Comparison of ENCODE assay signal across 8 cellular contexts in the genomic region with DNA sequence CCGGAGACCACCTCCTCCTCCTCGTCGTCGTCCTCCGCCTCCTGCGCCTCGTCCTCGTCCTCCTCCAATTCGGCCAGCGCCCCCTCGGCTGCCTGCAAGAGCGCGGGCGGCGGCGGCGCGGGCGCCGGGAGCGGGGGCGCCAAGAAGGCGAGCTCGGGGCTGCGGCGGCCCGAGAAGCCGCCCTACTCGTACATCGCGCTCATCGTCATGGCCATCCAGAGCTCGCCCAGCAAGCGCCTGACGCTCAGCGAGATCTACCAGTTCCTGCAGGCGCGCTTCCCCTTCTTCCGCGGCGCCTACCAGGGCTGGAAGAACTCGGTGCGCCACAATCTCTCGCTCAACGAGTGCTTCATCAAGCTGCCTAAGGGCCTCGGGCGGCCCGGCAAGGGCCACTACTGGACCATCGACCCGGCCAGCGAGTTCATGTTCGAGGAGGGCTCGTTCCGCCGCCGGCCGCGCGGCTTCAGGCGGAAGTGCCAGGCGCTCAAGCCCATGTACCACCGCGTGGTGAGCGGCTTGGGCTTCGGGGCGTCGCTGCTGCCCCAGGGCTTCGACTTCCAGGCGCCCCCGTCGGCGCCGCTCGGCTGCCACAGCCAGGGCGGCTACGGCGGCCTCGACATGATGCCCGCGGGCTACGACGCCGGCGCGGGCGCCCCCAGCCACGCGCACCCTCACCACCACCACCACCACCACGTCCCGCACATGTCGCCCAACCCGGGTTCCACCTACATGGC. TPM values are rescaled to one million over a fixed set of nuclear protein-coding genes. Genes with fewer than 3 reads are reported as not detected.
DNase-seq lines count a peak whose midpoint lies in the region; ATAC-seq and TF ChIP-seq lines count a peak whose summit lies in the region.

No MANE protein-coding gene starts in this region.

- H3K9me3 Mint-ChIP-seq in natural killer cell = no peaks in the 10 kb centered on the region

- H3K36me3 ChIP-seq in effector memory CD4-positive, alpha-beta T cell (ENCODE audit: control insufficient read depth, insufficient read depth, low read length) = no peaks in the 10 kb centered on the region

- H3K4me3 ChIP-seq in effector memory CD4-positive, alpha-beta T cell (ENCODE audit: insufficient read depth, low read depth, low read length, poor library complexity, severe bottlenecking) = peak overlapping the region; percentile 25

- no peak overlapping the region for H3K27ac Mint-ChIP-seq in natural killer cell

- no peak overlapping the region for H3K27ac ChIP-seq in effector memory CD4-positive, alpha-beta T cell (ENCODE audit: insufficient read depth, low read length, poor library complexity, severe bottlenecking)

- H3K4me3 Mint-ChIP-seq in natural killer cell = peak overlapping the region; percentile 69

- ATAC-seq in natural killer cell (no peak), HG03457 (IDR thresholded peaks at IDR 0.05; ENCODE audit: unreplicated experiment) (no peak), HG02981 (IDR thresholded peaks at IDR 0.05; ENCODE audit: unreplicated experiment) (no peak)

- no peaks in the 10 kb centered on the region for H3K36me3 Mint-ChIP-seq in natural killer cell

- no peaks in the 10 kb centered on the region for H3K9me3 ChIP-seq in effector memory CD4-positive, alpha-beta T cell (ENCODE audit: control insufficient read depth, low read length)

- TF ChIP-seq CTCF in natural killer cell (IDR thresholded peaks at IDR 0.05) = no peak

- H3K27me3 ChIP-seq in effector memory CD4-positive, alpha-beta T cell (replicated peaks; ENCODE audit: control insufficient read depth, insufficient read depth, low read length, poor library complexity, severe bottlenecking) = peaks cover 57% of the 10 kb centered on the region

- H3K27me3 Mint-ChIP-seq in natural killer cell (ENCODE audit: low read depth in 2 of 2) = peaks cover 63 to 65% of the 10 kb centered on the region in 2 donors

- H3K4me1 Mint-ChIP-seq in natural killer cell = peaks cover 14 to 18% of the 10 kb centered on the region in 2 donors

- H3K4me1 ChIP-seq in effector memory CD4-positive, alpha-beta T cell (ENCODE audit: control insufficient read depth, insufficient read depth, low read length, poor library complexity, severe bottlenecking) = peaks cover 28% of the 10 kb centered on the region

- intact Hi-C loops in natural killer cell (cut with micrococcal nuclease) = no loop called here

- DNase-seq in EH (ENCODE audit: low read depth) = peak; percentile 72
- peak; percentile 21 for DNase-seq in NCI-H748 treated with DMSO at 0.1 percent for 48 hours (lab: John Stamatoyannopoulos, UW)
- DNase-seq in effector memory CD4-positive, alpha-beta T cell = no peak
- no peak for DNase-seq in natural killer cell
- DNase-seq in NCI-H2107 treated with DMSO at 0.1 percent for 48 hours (lab: John Stamatoyannopoulos, UW; ENCODE audit: unreplicated experiment) = no peak
- DNase-seq in NCI-H1048 (lab: John Stamatoyannopoulos, UW) = no peak

RNA-seq across cellular contexts. Expression of a gene that starts 0.9 kb away (rescaled TPM):
- total RNA-seq in natural killer cell = not detected

Comparison
In these comparisons a context has a peak if more than half of its experiments do, and no peak if none do; other contexts are left out.
1. DNase-seq: peak in EH (single experiment) and NCI-H748 treated with DMSO at 0.1 percent for 48 hours (single experiment); none in effector memory CD4-positive, alpha-beta T cell (0 of 3), natural killer cell (single experiment), NCI-H2107 treated with DMSO at 0.1 percent for 48 hours (single experiment) and NCI-H1048 (single experiment).